Comparison of ENCODE assay signal across 10 cellular contexts in the genomic region with DNA sequence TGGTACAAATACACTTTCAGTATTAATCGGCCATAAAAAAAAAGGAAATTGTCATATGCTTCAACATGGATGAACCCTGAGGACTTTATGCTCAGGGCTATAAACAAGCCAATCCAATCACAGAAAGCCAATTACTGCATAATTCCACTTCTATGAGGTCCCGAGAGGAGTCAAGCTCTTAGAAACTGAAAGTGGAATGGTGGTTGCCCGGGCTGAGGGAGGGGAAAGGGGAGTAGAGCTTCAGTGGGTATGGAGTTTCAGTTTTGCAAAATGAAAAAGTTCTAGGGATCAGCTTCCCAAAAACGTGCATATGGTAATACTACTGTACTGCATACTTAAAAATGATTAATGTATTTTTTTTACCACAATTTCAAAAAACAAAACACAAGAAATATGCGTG. TPM values are rescaled to one million over a fixed set of nuclear protein-coding genes. Genes with fewer than 3 reads are reported as not detected.
A peak's percentile ranks its signal among the peaks of the same experiment; 100 is the strongest.
DNase-seq lines count a peak whose midpoint lies in the region; ATAC-seq and TF ChIP-seq lines count a peak whose summit lies in the region.
"Had no signal": no experiment of that assay in that cellular context is flagged by ENCODE, and none has a peak within 500 bp of the region (broad histone marks: within the 10 kb centered on the region; RNA-seq: fewer than 3 reads in every experiment).

No MANE protein-coding gene starts in this region.

- peaks cover 15% of the 10 kb centered on the region for H3K79me2 ChIP-seq in ACC112 (ENCODE audit: control insufficient read depth, insufficient read depth, low read length, unreplicated experiment)

- H3K4me3 ChIP-seq in ACC112 (ENCODE audit: low read depth, low read length) = peak overlapping the region; percentile 61

- peak overlapping the region; percentile 48 to 82 (median 49) for H3K27ac Mint-ChIP-seq in nephron

- no peak for ATAC-seq in HG03378 (IDR thresholded peaks at IDR 0.05; ENCODE audit: unreplicated experiment)
- no peak for ATAC-seq in GM21786 (IDR thresholded peaks at IDR 0.05; ENCODE audit: unreplicated experiment)

- TF ChIP-seq CTCF in nephron (IDR thresholded peaks at IDR 0.05; ENCODE audit: unreplicated experiment in 3 of 3) = no peak

- peaks cover 18% of the 10 kb centered on the region for H3K36me3 Mint-ChIP-seq in nephron (ENCODE audit: low read depth)

- H3K36me3 ChIP-seq in ACC112 (ENCODE audit: insufficient read depth, low read length) = no peaks in the 10 kb centered on the region

- peak overlapping the region; percentile 15 for H2AFZ ChIP-seq in ACC112 (ENCODE audit: low read length, unreplicated experiment)

- H3K4me1 Mint-ChIP-seq in nephron = peaks cover 17% of the 10 kb centered on the region

- H3K4me1 ChIP-seq in ACC112 (ENCODE audit: control insufficient read depth, insufficient read depth, low read length, unreplicated experiment) = no peaks in the 10 kb centered on the region

- no peak overlapping the region for H3K27ac ChIP-seq in ACC112 (ENCODE audit: low read depth, low read length)

- H3K4me3 Mint-ChIP-seq in nephron = peak overlapping the region; percentile 10 to 38 (median 32)

- H3K9me3 Mint-ChIP-seq in nephron = no peaks in the 10 kb centered on the region

- no peaks in the 10 kb centered on the region for H3K27me3 Mint-ChIP-seq in nephron (ENCODE audit: low read depth)

- no peaks in the 10 kb centered on the region for H3K27me3 ChIP-seq in ACC112 (ENCODE audit: insufficient read depth, low read length)

- peak; percentile 92 for DNase-seq in NCI-H82 (lab: John Stamatoyannopoulos, UW)
- DNase-seq in dermis blood vessel endothelial cell = peak; percentile 15
- no peak for DNase-seq in D341Med (ENCODE audit: low spot score)
- no peak for DNase-seq in NCI-H2081 (lab: John Stamatoyannopoulos, UW)
- DNase-seq: NCI-H526; stimulated activated CD8-positive, alpha-beta memory T cell treated with anti-CD3 and anti-CD28 coated beads, Interleukin-4, amount 100 ng/mL, for 48 hours had no signal

RNA-seq across cellular contexts. Expression of a gene that starts 52.0 kb away (rescaled TPM):
- total RNA-seq in dermis blood vessel endothelial cell = 60.8 and 86.6 TPM in 2 replicates

Comparison
In these comparisons a context has a peak if more than half of its experiments do, and no peak if none do; other contexts are left out.
1. DNase-seq: peak in NCI-H82 (single experiment) and dermis blood vessel endothelial cell (single experiment); none in D341Med (single experiment) and NCI-H2081 (0 of 2).